Comparison of ENCODE assay signal across 11 cellular contexts in genomic region chr10:31896972-31897384, GRCh38. TPM values are rescaled to one million over a fixed set of nuclear protein-coding genes. Genes with fewer than 3 reads are reported as not detected.
A peak's percentile ranks its signal among the peaks of the same experiment; 100 is the strongest.
DNase-seq lines count a peak whose midpoint lies in the region; ATAC-seq, FAIRE-seq and TF ChIP-seq lines count a peak whose summit lies in the region.
"Had no signal": no experiment of that assay in that cellular context is flagged by ENCODE, and none has a peak within 500 bp of the region (broad histone marks: within the 10 kb centered on the region; RNA-seq: fewer than 3 reads in every experiment).

No MANE protein-coding gene starts in this region.

- CTCF ChIA-PET in HEK293 (lab: Yijun Ruan, JAX) = interaction anchor here (1.4 to 1.5 kb wide), 2 partner anchors 33 to 1257 kb away, joined by 4 read pairs; no protein-coding TSS in a partner anchor
- CTCF ChIA-PET in activated naive CD4-positive, alpha-beta T cell treated with anti-CD3 and anti-CD28 coated beads, Interleukin-2, amount 10 ng/mL, durations not matched to agents 7 days and 5 days (lab: Charles Lee) = interaction anchor here (1.0 to 1.3 kb wide), 2 partner anchors 35 to 1269 kb away, joined by 3 to 4 read pairs; no protein-coding TSS in a partner anchor

- H3K36me3 ChIP-seq in HEK293 (ENCODE audit: control insufficient read depth in 2 of 2, insufficient read depth in 1 of 2, low read length in 2 of 2) = peaks cover 0 to 5% of the 10 kb centered on the region in 2 experiments; a peak in 2 of 3 replicates
- no peaks in the 10 kb centered on the region for H3K36me3 ChIP-seq in bronchial epithelial cell (ENCODE audit: control insufficient read depth, insufficient read depth, low read length)

- H3K27ac Mint-ChIP-seq in activated naive CD4-positive, alpha-beta T cell treated with anti-CD3 and anti-CD28 coated beads, Interleukin-2, amount 10 ng/mL, durations not matched to agents 7 days and 5 days = no peak overlapping the region

- H3K4me3 Mint-ChIP-seq in activated naive CD4-positive, alpha-beta T cell treated with anti-CD3 and anti-CD28 coated beads, Interleukin-2, amount 10 ng/mL, durations not matched to agents 7 days and 5 days = no peak overlapping the region
- H3K4me3 Mint-ChIP-seq: activated T-cell treated with anti-CD3 and anti-CD28 coated beads, Interleukin-2, amount 50 U/mL, for 4 hours had no signal

- no peaks in the 10 kb centered on the region for H3K27me3 Mint-ChIP-seq in activated naive CD4-positive, alpha-beta T cell treated with anti-CD3 and anti-CD28 coated beads, Interleukin-2, amount 10 ng/mL, durations not matched to agents 7 days and 5 days

- POLR2A ChIA-PET in HEK293 (lab: Yijun Ruan, JAX) = interaction anchor here (0.6 kb wide), 1 partner anchor 75 kb away, joined by 3 read pairs; no protein-coding TSS in a partner anchor

- H3K9me3 ChIP-seq in HEK293 (ENCODE audit: control insufficient read depth, insufficient read depth, low read depth, low read length) = no peaks in the 10 kb centered on the region

- H3K4me1 Mint-ChIP-seq in activated naive CD4-positive, alpha-beta T cell treated with anti-CD3 and anti-CD28 coated beads, Interleukin-2, amount 10 ng/mL, durations not matched to agents 7 days and 5 days = no peaks in the 10 kb centered on the region

- H3K9me3 Mint-ChIP-seq in activated naive CD4-positive, alpha-beta T cell treated with anti-CD3 and anti-CD28 coated beads, Interleukin-2, amount 10 ng/mL, durations not matched to agents 7 days and 5 days = peaks cover 2% of the 10 kb centered on the region
- H3K9me3 Mint-ChIP-seq: activated T-cell treated with anti-CD3 and anti-CD28 coated beads, Interleukin-2, amount 50 U/mL, for 4 hours had no signal

- no peak for TF ChIP-seq CTCF in HEK293 (tag by site-specific recombination; IDR thresholded peaks at IDR 0.05)
- TF ChIP-seq CTCF in bronchial epithelial cell (IDR thresholded peaks at IDR 0.05; ENCODE audit: insufficient read depth, low read length, severe bottlenecking) = no peak

- no peak for FAIRE-seq in bronchial epithelial cell (lab: Jason Lieb, UNC)

- peaks cover 20% of the 10 kb centered on the region for H3K36me3 Mint-ChIP-seq in activated naive CD4-positive, alpha-beta T cell treated with anti-CD3 and anti-CD28 coated beads, Interleukin-2, amount 10 ng/mL, durations not matched to agents 7 days and 5 days

- DNase-seq in bronchial epithelial cell (ENCODE audit: low read depth) = peak; percentile 14
- DNase-seq in hepatic stellate cell (ENCODE audit: low spot score) = peak; percentile 27
- DNase-seq in stromal cell of bone marrow (ENCODE audit: low read depth) = peak; percentile 87
- DNase-seq in NCI-H187 (lab: John Stamatoyannopoulos, UW) = no peak
- DNase-seq in activated naive CD4-positive, alpha-beta T cell treated with anti-CD3 and anti-CD28 coated beads, Interleukin-2, amount 10 ng/mL, durations not matched to agents 7 days and 5 days = no peak
- no peak for DNase-seq in COLO668 (lab: John Stamatoyannopoulos, UW; ENCODE audit: unreplicated experiment)
- DNase-seq: activated T-cell treated with anti-CD3 and anti-CD28 coated beads, Interleukin-2, amount 50 U/mL, for 4 hours; GOT3; NCI-H1694 had no signal

- peaks cover 12% of the 10 kb centered on the region for H3K4me1 ChIP-seq in HEK293 (ENCODE audit: control insufficient read depth, insufficient read depth, low read length)

- no peaks in the 10 kb centered on the region for H3K27me3 ChIP-seq in bronchial epithelial cell (ENCODE audit: control insufficient read depth, insufficient read depth, low read length)

- ATAC-seq in HG03045 (IDR thresholded peaks at IDR 0.05; ENCODE audit: unreplicated experiment) = no peak
- ATAC-seq: activated T-cell treated with anti-CD3 and anti-CD28 coated beads, Interleukin-2, amount 50 U/mL, for 4 hours had no signal

- H3K4me3 ChIP-seq in HEK293 (ENCODE audit: low read depth, low read length) (no peak overlapping the region), bronchial epithelial cell (ENCODE audit: low read depth, low read length) (no peak overlapping the region)

- no peak overlapping the region for H3K27ac ChIP-seq in HEK293 (ENCODE audit: extremely low read depth, low read depth, low read length)

TF ChIP-seq in HEK293, 187 proteins besides CTCF, POLR2A, EP300 and RAD21:
- TF ChIP-seq ZNF514 (tag by site-specific recombination; IDR thresholded peaks at IDR 0.05) = no peak
- TF ChIP-seq SP7 (tag by site-specific recombination; IDR thresholded peaks at IDR 0.05) = peak; percentile 29; the same call in 1 of the 2 replicates
- no peak for TF ChIP-seq ZNF792 (tag by site-specific recombination; IDR thresholded peaks at IDR 0.05)
- TF ChIP-seq PRDM1 (tag by site-specific recombination; IDR thresholded peaks at IDR 0.05) = no peak
- TF ChIP-seq WT1 (tag by site-specific recombination; IDR thresholded peaks at IDR 0.05) = peak; percentile 96
- peak; percentile 81 for TF ChIP-seq FEZF1 (tag by site-specific recombination; IDR thresholded peaks at IDR 0.05)
- peak; percentile 45 for TF ChIP-seq PRDM6 (tag by site-specific recombination; IDR thresholded peaks at IDR 0.05)
- 0 out of 2 replicates have a peak, but pooled peaks have one; percentile 38 for TF ChIP-seq ZNF843 (tag by site-specific recombination; IDR thresholded peaks at IDR 0.05)

RNA-seq across cellular contexts. Expression of gene ARHGAP12, which starts 31.7 kb away (rescaled TPM):
- total RNA-seq in bronchial epithelial cell = 30.3 and 31.0 TPM in 2 replicates

Comparison
In these comparisons a context has a peak if more than half of its experiments do, and no peak if none do; other contexts are left out.
1. DNase-seq: peak in bronchial epithelial cell (single experiment), hepatic stellate cell (single experiment) and stromal cell of bone marrow (single experiment); none in NCI-H187 (0 of 2), activated naive CD4-positive, alpha-beta T cell treated with anti-CD3 and anti-CD28 coated beads, Interleukin-2, amount 10 ng/mL, durations not matched to agents 7 days and 5 days (single experiment) and COLO668 (single experiment).